In the genomic region with DNA sequence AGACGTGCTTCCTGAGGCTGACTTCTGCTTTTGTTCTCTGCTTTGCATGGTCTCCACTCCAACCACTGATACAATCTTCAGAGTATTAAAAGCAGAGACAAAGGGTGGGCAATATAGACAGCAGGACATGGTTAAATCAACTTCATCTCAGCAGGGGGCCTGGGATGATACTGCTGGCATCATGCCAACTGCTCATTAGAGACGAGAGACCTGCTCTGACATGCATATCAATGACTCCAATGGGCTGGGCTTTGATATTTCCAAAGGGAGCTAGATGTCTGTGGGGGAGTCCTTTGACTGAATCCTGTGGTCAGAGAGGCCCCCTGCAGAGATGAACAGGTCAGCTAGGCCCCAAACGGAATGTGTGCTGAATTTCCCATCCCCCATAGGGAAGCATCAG, we compare ENCODE assay signal across 14 cellular contexts.
DNase-seq lines count a peak whose midpoint lies in the region; ATAC-seq and TF ChIP-seq lines count a peak whose summit lies in the region.
"Had no signal": no experiment of that assay in that cellular context is flagged by ENCODE, and none has a peak within 500 bp of the region (broad histone marks: within the 10 kb centered on the region; RNA-seq: fewer than 3 reads in every experiment).

No MANE protein-coding gene starts in this region.

- no peak overlapping the region for H3K27ac Mint-ChIP-seq in activated naive CD4-positive, alpha-beta T cell treated with anti-CD3 and anti-CD28 coated beads, Interleukin-2, amount 50 U/mL, for 72 hours
- H3K27ac Mint-ChIP-seq in activated CD4-positive, alpha-beta T cell treated with anti-CD3 and anti-CD28 coated beads, Interleukin-2, amount 10 ng/mL, durations not matched to agents 24 days and 14 days = no peak overlapping the region
- H3K27ac Mint-ChIP-seq in CD4-positive, alpha-beta memory T cell = no peak overlapping the region

- no peaks in the 10 kb centered on the region for H3K27me3 Mint-ChIP-seq in activated CD4-positive, alpha-beta T cell treated with anti-CD3 and anti-CD28 coated beads, Interleukin-2, amount 10 ng/mL, durations not matched to agents 24 days and 14 days
- H3K27me3 Mint-ChIP-seq in CD4-positive, alpha-beta memory T cell = peaks cover 2 to 3% of the 10 kb centered on the region in 2 donors

- ATAC-seq in activated naive CD4-positive, alpha-beta T cell treated with anti-CD3 and anti-CD28 coated beads, Interleukin-2, amount 50 U/mL, for 72 hours = no peak
- ATAC-seq: PC-3 had no signal

- no peaks in the 10 kb centered on the region for H3K9me3 ChIP-seq in HEK293 (ENCODE audit: control insufficient read depth, insufficient read depth, low read depth, low read length)
- no peaks in the 10 kb centered on the region for H3K9me3 ChIP-seq in CD4-positive, alpha-beta memory T cell (ENCODE audit: control insufficient read depth in 1 of 2, low read length in 2 of 2)

- no peaks in the 10 kb centered on the region for H3K36me3 ChIP-seq in HEK293 (ENCODE audit: control insufficient read depth in 2 of 2, insufficient read depth in 1 of 2, low read length in 2 of 2)
- H3K36me3 ChIP-seq in CD4-positive, alpha-beta memory T cell (ENCODE audit: insufficient read depth, low read length) = no peaks in the 10 kb centered on the region

- peaks cover 3 to 7% of the 10 kb centered on the region in 2 donors for H3K9me3 Mint-ChIP-seq in activated naive CD4-positive, alpha-beta T cell treated with anti-CD3 and anti-CD28 coated beads, Interleukin-2, amount 50 U/mL, for 72 hours
- H3K9me3 Mint-ChIP-seq in activated CD4-positive, alpha-beta T cell treated with anti-CD3 and anti-CD28 coated beads, Interleukin-2, amount 10 ng/mL, durations not matched to agents 24 days and 14 days = no peaks in the 10 kb centered on the region
- peaks cover 0 to 4% (median 0%) of the 10 kb centered on the region in 8 donors for H3K9me3 Mint-ChIP-seq in CD4-positive, alpha-beta memory T cell

- TF ChIP-seq CTCF in HEK293 (tag by site-specific recombination; IDR thresholded peaks at IDR 0.05) = no peak

- no peaks in the 10 kb centered on the region for H3K27me3 ChIP-seq in CD4-positive, alpha-beta memory T cell (ENCODE audit: insufficient read depth, low read length)

- no peaks in the 10 kb centered on the region for H3K4me1 ChIP-seq in HEK293 (ENCODE audit: control insufficient read depth, insufficient read depth, low read length)
- no peaks in the 10 kb centered on the region for H3K4me1 ChIP-seq in CD4-positive, alpha-beta memory T cell (ENCODE audit: insufficient read depth, low read length)

- peak; percentile 31 for DNase-seq in NCI-H1694 treated with DMSO at 0.1 percent for 48 hours (lab: John Stamatoyannopoulos, UW)
- peak; percentile 25 for DNase-seq in OCI-M1 (lab: John Stamatoyannopoulos, UW)
- DNase-seq in kidney glomerular epithelial cell (lab: John Stamatoyannopoulos, UW) = peak; percentile 96
- no peak for DNase-seq in SHP77 treated with DMSO at 0.1 percent for 48 hours (lab: John Stamatoyannopoulos, UW)
- no peak for DNase-seq in activated naive CD4-positive, alpha-beta T cell treated with anti-CD3 and anti-CD28 coated beads, Interleukin-2, amount 50 U/mL, for 72 hours (ENCODE audit: low spot score in 2 of 2)
- no peak for DNase-seq in activated CD4-positive, alpha-beta T cell treated with anti-CD3 and anti-CD28 coated beads, Interleukin-2, amount 10 ng/mL, durations not matched to agents 24 days and 14 days
- no peak for DNase-seq in CD4-positive, alpha-beta memory T cell
- DNase-seq: activated naive CD4-positive, alpha-beta T cell; effector memory CD4-positive, alpha-beta T cell; mesenchymal stem cell; NCI-H1436; PC-3; stimulated activated naive CD4-positive, alpha-beta T cell had no signal

- H3K27ac ChIP-seq in HEK293 (ENCODE audit: extremely low read depth, low read depth, low read length) = no peak overlapping the region
- no peak overlapping the region for H3K27ac ChIP-seq in CD4-positive, alpha-beta memory T cell (ENCODE audit: low read depth, low read length)

- intact Hi-C loops in activated CD4-positive, alpha-beta T cell treated with anti-CD3 and anti-CD28 coated beads, Interleukin-2, amount 10 ng/mL, durations not matched to agents 24 days and 14 days (cut with micrococcal nuclease) = no loop called here
- intact Hi-C loops in CD4-positive, alpha-beta memory T cell (cut with micrococcal nuclease) = no loop called here

- no peaks in the 10 kb centered on the region for H3K36me3 Mint-ChIP-seq in activated naive CD4-positive, alpha-beta T cell treated with anti-CD3 and anti-CD28 coated beads, Interleukin-2, amount 50 U/mL, for 72 hours
- H3K36me3 Mint-ChIP-seq in activated CD4-positive, alpha-beta T cell treated with anti-CD3 and anti-CD28 coated beads, Interleukin-2, amount 10 ng/mL, durations not matched to agents 24 days and 14 days (ENCODE audit: low read depth) = no peaks in the 10 kb centered on the region
- no peaks in the 10 kb centered on the region for H3K36me3 Mint-ChIP-seq in CD4-positive, alpha-beta memory T cell

- POLR2A ChIA-PET in HEK293 (lab: Yijun Ruan, JAX) = interaction anchor here (0.6 kb wide), 2 partner anchors 27 to 123 kb away, joined by 3 to 5 read pairs; no protein-coding TSS in a partner anchor
- POLR2A ChIA-PET in CD4-positive, alpha-beta memory T cell (lab: Charles Lee; ENCODE audit: partially characterized antibody) = no interaction called here

- CTCF ChIA-PET in HEK293 (lab: Yijun Ruan, JAX) = interaction anchor here (1.1 kb wide), 1 partner anchor 426 kb away, joined by 3 read pairs; no protein-coding TSS in a partner anchor
- CTCF ChIA-PET in CD4-positive, alpha-beta memory T cell (lab: Charles Lee; ENCODE audit: partially characterized antibody) = no interaction called here

- no peak overlapping the region for H3K4me3 Mint-ChIP-seq in activated CD4-positive, alpha-beta T cell treated with anti-CD3 and anti-CD28 coated beads, Interleukin-2, amount 10 ng/mL, durations not matched to agents 24 days and 14 days
- H3K4me3 Mint-ChIP-seq in CD4-positive, alpha-beta memory T cell = no peak overlapping the region

- no peaks in the 10 kb centered on the region for H3K4me1 Mint-ChIP-seq in activated CD4-positive, alpha-beta T cell treated with anti-CD3 and anti-CD28 coated beads, Interleukin-2, amount 10 ng/mL, durations not matched to agents 24 days and 14 days
- no peaks in the 10 kb centered on the region for H3K4me1 Mint-ChIP-seq in CD4-positive, alpha-beta memory T cell

- H3K4me3 ChIP-seq in HEK293 (ENCODE audit: low read depth, low read length) = no peak overlapping the region
- H3K4me3 ChIP-seq in CD4-positive, alpha-beta memory T cell (ENCODE audit: low read length in 2 of 2) = no peak overlapping the region

TF ChIP-seq in HEK293, 187 proteins besides CTCF, POLR2A, EP300 and RAD21 (continues in another document):
- 0 out of 2 replicates have a peak, but pooled peaks have one; percentile 28 for TF ChIP-seq ZNF350 (tag by site-specific recombination; IDR thresholded peaks at IDR 0.05)
- TF ChIP-seq ZNF561 (tag by site-specific recombination; IDR thresholded peaks at IDR 0.05; ENCODE audit: borderline replicate concordance) = peak; percentile 46; the same call in 1 of the 2 replicates
- peak; percentile 79; the same call in 1 of the 2 replicates for TF ChIP-seq ZNF184 (tag by site-specific recombination; IDR thresholded peaks at IDR 0.05)
- TF ChIP-seq ZBTB48 (tag by site-specific recombination; IDR thresholded peaks at IDR 0.05) = no peak
- TF ChIP-seq GLIS2 (tag by site-specific recombination; IDR thresholded peaks at IDR 0.05) = no peak
- TF ChIP-seq TSHZ1 (tag by site-specific recombination; IDR thresholded peaks at IDR 0.05; ENCODE audit: borderline replicate concordance) = no peak
- TF ChIP-seq ZNF37A (tag by site-specific recombination; IDR thresholded peaks at IDR 0.05) = peak; percentile 62; the same call in 1 of the 2 replicates
- TF ChIP-seq SCRT1 (tag by site-specific recombination; IDR thresholded peaks at IDR 0.05; ENCODE audit: borderline replicate concordance) = no peak
- TF ChIP-seq, protein P1, sequence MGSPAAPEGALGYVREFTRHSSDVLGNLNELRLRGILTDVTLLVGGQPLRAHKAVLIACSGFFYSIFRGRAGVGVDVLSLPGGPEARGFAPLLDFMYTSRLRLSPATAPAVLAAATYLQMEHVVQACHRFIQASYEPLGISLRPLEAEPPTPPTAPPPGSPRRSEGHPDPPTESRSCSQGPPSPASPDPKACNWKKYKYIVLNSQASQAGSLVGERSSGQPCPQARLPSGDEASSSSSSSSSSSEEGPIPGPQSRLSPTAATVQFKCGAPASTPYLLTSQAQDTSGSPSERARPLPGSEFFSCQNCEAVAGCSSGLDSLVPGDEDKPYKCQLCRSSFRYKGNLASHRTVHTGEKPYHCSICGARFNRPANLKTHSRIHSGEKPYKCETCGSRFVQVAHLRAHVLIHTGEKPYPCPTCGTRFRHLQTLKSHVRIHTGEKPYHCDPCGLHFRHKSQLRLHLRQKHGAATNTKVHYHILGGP (tag by site-specific recombination; IDR thresholded peaks at IDR 0.05) = peak; percentile 23; the same call in 1 of the 2 replicates
- peak; percentile 16 for TF ChIP-seq ZNF529 (tag by site-specific recombination; IDR thresholded peaks at IDR 0.05; ENCODE audit: insufficient replicate concordance)
- peak; percentile 51; the same call in 1 of the 2 replicates for TF ChIP-seq KLF10 (tag by site-specific recombination; IDR thresholded peaks at IDR 0.05)

Comparison
In these comparisons a context has a peak if more than half of its experiments do, and no peak if none do; other contexts are left out.
1. DNase-seq: peak in NCI-H1694 treated with DMSO at 0.1 percent for 48 hours (single experiment), OCI-M1 (single experiment) and kidney glomerular epithelial cell (single experiment); none in SHP77 treated with DMSO at 0.1 percent for 48 hours (single experiment), activated naive CD4-positive, alpha-beta T cell treated with anti-CD3 and anti-CD28 coated beads, Interleukin-2, amount 50 U/mL, for 72 hours (0 of 2), activated CD4-positive, alpha-beta T cell treated with anti-CD3 and anti-CD28 coated beads, Interleukin-2, amount 10 ng/mL, durations not matched to agents 24 days and 14 days (single experiment) and CD4-positive, alpha-beta memory T cell (0 of 5).